ENCODE assay signal across 12 cellular contexts in genomic region chr11:96097844-96098421, GRCh38.
DNase-seq lines count a peak whose midpoint lies in the region; ATAC-seq, FAIRE-seq and TF ChIP-seq lines count a peak whose summit lies in the region.
"Had no signal": no experiment of that assay in that cellular context is flagged by ENCODE, and none has a peak within 500 bp of the region (broad histone marks: within the 10 kb centered on the region; RNA-seq: fewer than 3 reads in every experiment).

No MANE protein-coding gene starts in this region.

- H3K27ac ChIP-seq in HCT116 (ENCODE audit: low read depth, low read length) (no peak overlapping the region), brain microvascular endothelial cell (peak overlapping the region; percentile 20), kidney (ENCODE audit: low read depth in 2 of 2, low read length in 2 of 2) (peak overlapping the region; percentile 85 to 94), stomach (peak overlapping the region in 4 of 5 donors; percentile 50 to 79 (median 68))

- no peaks in the 10 kb centered on the region for H3K9me2 ChIP-seq in HCT116 (ENCODE audit: insufficient read depth)

- H3K27me3 ChIP-seq in HCT116 (ENCODE audit: insufficient read depth, low read length) = no peaks in the 10 kb centered on the region
- H3K27me3 ChIP-seq in brain microvascular endothelial cell (replicated peaks) = no peaks in the 10 kb centered on the region
- no peaks in the 10 kb centered on the region for H3K27me3 ChIP-seq in stomach

- TF ChIP-seq POLR2A in HCT116 (IDR thresholded peaks at IDR 0.05; ENCODE audit: borderline replicate concordance, extremely low read depth, insufficient read depth, insufficient read length) = no peak
- TF ChIP-seq POLR2A in stomach (IDR thresholded peaks at IDR 0.05) = no peak
- TF ChIP-seq POLR2A in erythroblast (IDR thresholded peaks at IDR 0.05; ENCODE audit: low read length) = no peak

- in situ Hi-C loops in brain microvascular endothelial cell (cut with HindIII; ENCODE audit: low pct_ligation_motif_present, low sequenced_read_pairs) = no loop called here

- no peak overlapping the region for H2AFZ ChIP-seq in HCT116 (ENCODE audit: low read depth, low read length, poor library complexity, severe bottlenecking)

- no TSS peak for BruUV-seq in HCT116 (replicated peaks; lab: Mats Ljungman, UMichigan)

- TF ChIP-seq CTCF in HCT116 (IDR thresholded peaks at IDR 0.05 in 2 of 3, conservative IDR thresholded peaks at IDR 0.05 in 1 of 3; ENCODE audit: borderline replicate concordance in 1 of 3, insufficient read depth in 1 of 3, low read depth in 2 of 3, low read length in 2 of 3) (no peak), brain microvascular endothelial cell (IDR thresholded peaks at IDR 0.05; ENCODE audit: low read depth, low read length, missing control alignments) (no peak), kidney (IDR thresholded peaks at IDR 0.05; ENCODE audit: borderline replicate concordance, extremely low read depth, insufficient read depth) (no peak), stomach (IDR thresholded peaks at IDR 0.05) (no peak)

- DNase-seq in HCT116 (ENCODE audit: low read depth, low spot score) (no peak), brain microvascular endothelial cell (no peak), kidney (no peak), stomach (no peak), erythroblast (lab: John Stamatoyannopoulos, UW) (no peak)
- DNase-seq: activated T-cell treated with anti-CD3 and anti-CD28 coated beads, Interleukin-2, amount 50 U/mL, for 4 hours; DMS 273 treated with DMSO at 0.1 percent for 48 hours; NCI-H1048; NCI-H82 had no signal

- TF ChIP-seq EP300 in stomach (IDR thresholded peaks at IDR 0.05) = no peak

- no peaks in the 10 kb centered on the region for H3K36me3 ChIP-seq in HCT116 (ENCODE audit: control insufficient read depth in 1 of 2, insufficient read depth in 2 of 2, low read length in 2 of 2)
- H3K36me3 ChIP-seq in brain microvascular endothelial cell (replicated peaks) = no peaks in the 10 kb centered on the region
- peaks cover 0 to 1% of the 10 kb centered on the region in 2 donors for H3K36me3 ChIP-seq in kidney (ENCODE audit: control insufficient read depth in 1 of 2, insufficient read depth in 2 of 2, low read length in 2 of 2)
- peaks cover under 1 to 2% (median 2%) of the 10 kb centered on the region in 4 donors for H3K36me3 ChIP-seq in stomach

- no peak for TF ChIP-seq RAD21 in HCT116 (IDR thresholded peaks at IDR 0.05; ENCODE audit: low read depth)

- WGBS in stomach, 5 donors = 68 to 83% (median 72%) methylated on average over 4 of the region's 4 CpGs

- no peak for FAIRE-seq in kidney (lab: Jason Lieb, UNC)

- ATAC-seq in HCT116 = no peak
- no peak for ATAC-seq in HG02610 (IDR thresholded peaks at IDR 0.05; ENCODE audit: unreplicated experiment)
- no peak for ATAC-seq in HG03565 (IDR thresholded peaks at IDR 0.05; ENCODE audit: unreplicated experiment)
- no peak for ATAC-seq in HG02884 (IDR thresholded peaks at IDR 0.05; ENCODE audit: unreplicated experiment)
- ATAC-seq: activated T-cell treated with anti-CD3 and anti-CD28 coated beads, Interleukin-2, amount 50 U/mL, for 4 hours had no signal

- H3K9ac ChIP-seq in HCT116 (ENCODE audit: low read length) = no peak overlapping the region
- peak overlapping the region in 1 of 2 donors; percentile 38 for H3K9ac ChIP-seq in kidney (ENCODE audit: low read length in 2 of 2)

- no peaks in the 10 kb centered on the region for H3K79me2 ChIP-seq in HCT116 (ENCODE audit: insufficient read depth, low read length)

- CTCF ChIA-PET in HCT116 (lab: Charles Lee) = no interaction called here

- POLR2A ChIA-PET in HCT116 (lab: Charles Lee) = no interaction called here

- H3K9me3 ChIP-seq in HCT116 (ENCODE audit: control insufficient read depth in 1 of 2, insufficient read depth in 1 of 2, low read depth in 1 of 2, low read length in 2 of 2) (no peaks in the 10 kb centered on the region), kidney (ENCODE audit: control insufficient read depth in 1 of 2, low read length in 2 of 2) (no peaks in the 10 kb centered on the region), stomach (no peaks in the 10 kb centered on the region)

- H3K4me1 ChIP-seq in HCT116 (ENCODE audit: control insufficient read depth in 1 of 2, insufficient read depth in 2 of 2, low read length in 2 of 2) (peaks cover 13 to 35% of the 10 kb centered on the region in 2 experiments; a peak in 3 of 4 replicates), kidney (ENCODE audit: control insufficient read depth in 1 of 2, insufficient read depth in 1 of 2, low read depth in 1 of 2, low read length in 2 of 2) (peaks cover 15 to 59% of the 10 kb centered on the region in 2 donors), stomach (peaks cover 20 to 53% (median 34%) of the 10 kb centered on the region in 4 donors)

- H3K4me3 ChIP-seq in HCT116 (replicated peaks in 1 of 2; ENCODE audit: low read depth in 1 of 2, low read length in 2 of 2) (no peak overlapping the region), brain microvascular endothelial cell (ENCODE audit: low read depth, low read length) (no peak overlapping the region), kidney (ENCODE audit: low read length in 2 of 2) (no peak overlapping the region), stomach (no peak overlapping the region)

- intact Hi-C loops in HCT116 (cut with micrococcal nuclease) (no loop called here), kidney (cut with DNase I) (no loop called here), stomach (cut with DNase I; ENCODE audit: low total_unique reads) (no loop called here)

- H3K4me2 ChIP-seq in HCT116 (ENCODE audit: low read length) = peak overlapping the region; percentile 11; the same call in 1 of the 2 replicates

- no peaks in the 10 kb centered on the region for H4K20me1 ChIP-seq in HCT116 (ENCODE audit: insufficient read depth)

- RAD21 ChIA-PET in HCT116 (lab: Charles Lee; ENCODE audit: low non-redundant PET in 1 of 2, low total read pairs in 2 of 2, uncharacterized antibody in 2 of 2, unreplicated experiment in 2 of 2) = no interaction called here

TF ChIP-seq in HCT116, 20 proteins besides CTCF, POLR2A, EP300 and RAD21:
- no peak for TF ChIP-seq FOSL1 (IDR thresholded peaks at IDR 0.05; ENCODE audit: low read depth)
- TF ChIP-seq ZNF274 (IDR thresholded peaks at IDR 0.05; ENCODE audit: low read depth, low read length) = no peak
- TF ChIP-seq JUND (IDR thresholded peaks at IDR 0.05) = no peak
- no peak for TF ChIP-seq ZFX (IDR thresholded peaks at IDR 0.05)
- no peak for TF ChIP-seq SP1 (IDR thresholded peaks at IDR 0.05; ENCODE audit: low read depth)
- TF ChIP-seq TCF7L2 (IDR thresholded peaks at IDR 0.05; ENCODE audit: borderline replicate concordance, extremely low read depth, insufficient read depth, insufficient read length) = no peak
- no peak for TF ChIP-seq EZH2phosphoT487 (IDR thresholded peaks at IDR 0.05; ENCODE audit: borderline replicate concordance)
- no peak for TF ChIP-seq ZBTB33 (IDR thresholded peaks at IDR 0.05; ENCODE audit: extremely low read depth, insufficient replicate concordance, low read length)
- no peak for TF ChIP-seq CEBPB (IDR thresholded peaks at IDR 0.05; ENCODE audit: low read depth)
- TF ChIP-seq ATF3 (IDR thresholded peaks at IDR 0.05) = no peak
- no peak for TF ChIP-seq ELF1 (IDR thresholded peaks at IDR 0.05; ENCODE audit: borderline replicate concordance, low read depth)
